8 cellular contexts compared by ENCODE assay signal in genomic region chrX:30653415-30654131, GRCh38. TPM values are rescaled to one million over a fixed set of nuclear protein-coding genes. Genes with fewer than 3 reads are reported as not detected.
DNase-seq lines count a peak whose midpoint lies in the region; ATAC-seq and TF ChIP-seq lines count a peak whose summit lies in the region.

TSS of gene GK (plus strand) at chrX:30653423. CDS start at chrX:30653538, 115 bp downstream.

- peak in 7 of 10 experiments; percentile 0 to 6 (median 2) for DNase-seq in CD4-positive, alpha-beta T cell
- DNase-seq in esophagus muscularis mucosa (ENCODE audit: extremely low spot score) (no peak), natural killer cell (no peak), SIG-M5 (lab: John Stamatoyannopoulos, UW) (no peak), putamen (ENCODE audit: low spot score) (no peak)

- peak within 1 kb of the TSS; percentile 96 for H3K27ac Mint-ChIP-seq in CD4-positive, alpha-beta T cell
- H3K27ac Mint-ChIP-seq in natural killer cell: peak within 1 kb of the TSS; percentile 79 to 89

- peaks cover 7 to 14% (median 11%) of the 10 kb centered on the region in 4 donors for H3K4me1 ChIP-seq in esophagus muscularis mucosa

- H3K36me3 Mint-ChIP-seq in CD4-positive, alpha-beta T cell (ENCODE audit: low read depth): peaks cover 6% of the 10 kb centered on the region
- no peaks in the 10 kb centered on the region for H3K36me3 Mint-ChIP-seq in natural killer cell

- peak within 1 kb of the TSS; percentile 56 for H3K27ac ChIP-seq in CD4-positive, alpha-beta T cell (ENCODE audit: low read depth, low read length)
- H3K27ac ChIP-seq in esophagus muscularis mucosa (replicated peaks in 1 of 4): peak within 1 kb of the TSS; percentile 71 to 84 (median 80)

- H3K9me3 ChIP-seq in CD4-positive, alpha-beta T cell (ENCODE audit: control insufficient read depth, low read length): no peaks in the 10 kb centered on the region
- H3K9me3 ChIP-seq in esophagus muscularis mucosa: no peaks in the 10 kb centered on the region

- H3K27me3 ChIP-seq in CD4-positive, alpha-beta T cell (ENCODE audit: control insufficient read depth, insufficient read depth, low read length): no peaks in the 10 kb centered on the region
- H3K27me3 ChIP-seq in esophagus muscularis mucosa: no peaks in the 10 kb centered on the region

- TF ChIP-seq CTCF in CD4-positive, alpha-beta T cell (IDR thresholded peaks at IDR 0.05): no peak
- TF ChIP-seq CTCF in WI38 (IDR thresholded peaks at IDR 0.05; ENCODE audit: low read depth, low read length) (no peak), esophagus muscularis mucosa (IDR thresholded peaks at IDR 0.05) (no peak), natural killer cell (IDR thresholded peaks at IDR 0.05) (no peak)

- intact Hi-C loops in CD4-positive, alpha-beta T cell (cut with DNase I, micrococcal nuclease): loop anchor here in 1 of 2 experiments (1.0 to 10.0 kb wide), 2 partner anchors 76 to 231 kb away; partner anchors contain the start of genes TAB3 and TASL
- intact Hi-C loops in esophagus muscularis mucosa (cut with DNase I) (no loop called here), natural killer cell (cut with micrococcal nuclease) (loop anchor here (5.0 kb wide), 2 partner anchors 76 to 234 kb away; partner anchors contain the start of genes TAB3 and TASL)

- H3K27me3 Mint-ChIP-seq in CD4-positive, alpha-beta T cell: no peaks in the 10 kb centered on the region
- H3K27me3 Mint-ChIP-seq in natural killer cell (ENCODE audit: low read depth in 2 of 2): no peaks in the 10 kb centered on the region

- no peak for TF ChIP-seq POLR2A in esophagus muscularis mucosa (IDR thresholded peaks at IDR 0.05; ENCODE audit: low read depth)

- H3K4me3 ChIP-seq in WI38 (ENCODE audit: low read depth, low read length) (peak within 1 kb of the TSS; percentile 74), esophagus muscularis mucosa (peak within 1 kb of the TSS; percentile 64 to 68 (median 66))

- TF ChIP-seq EP300 in esophagus muscularis mucosa (IDR thresholded peaks at IDR 0.05): no peak

- ATAC-seq in CD4-positive, alpha-beta T cell (ENCODE audit: poor library complexity): peak; percentile 15
- ATAC-seq in GM19395 (IDR thresholded peaks at IDR 0.05; ENCODE audit: unreplicated experiment) (peak; percentile 10), HG03457 (IDR thresholded peaks at IDR 0.05; ENCODE audit: unreplicated experiment) (peak; percentile 3), natural killer cell (peak in 2 of 3 donors; percentile 8 to 10)

- 21% methylated on average over 17 of the region's 53 CpGs for WGBS in esophagus muscularis mucosa

- no peaks in the 10 kb centered on the region for H3K9me3 Mint-ChIP-seq in CD4-positive, alpha-beta T cell
- H3K9me3 Mint-ChIP-seq in natural killer cell: no peaks in the 10 kb centered on the region

- H3K4me3 Mint-ChIP-seq in CD4-positive, alpha-beta T cell: peak within 1 kb of the TSS; percentile 96
- peak within 1 kb of the TSS; percentile 89 for H3K4me3 Mint-ChIP-seq in natural killer cell

- POLR2A ChIA-PET in CD4-positive, alpha-beta T cell (lab: Charles Lee): no interaction called here

- CTCF ChIA-PET in CD4-positive, alpha-beta T cell (lab: Charles Lee): no interaction called here

- peaks cover 45% of the 10 kb centered on the region for H3K4me1 Mint-ChIP-seq in CD4-positive, alpha-beta T cell (ENCODE audit: low read depth)
- peaks cover 5 to 15% of the 10 kb centered on the region in 2 donors for H3K4me1 Mint-ChIP-seq in natural killer cell

- H3K36me3 ChIP-seq in esophagus muscularis mucosa: no peaks in the 10 kb centered on the region

RNA-seq across cellular contexts. Expression of gene GK, which starts in this region (rescaled TPM):
- total RNA-seq in CD4-positive, alpha-beta T cell: 1 to 10 TPM; 1.4 to 1.9 TPM
- total RNA-seq in esophagus muscularis mucosa (10 to 100 TPM in 1 of 4 donors, 1 to 10 TPM in 3; 2.5 to 16.9 (median 4.9) TPM), natural killer cell (10 to 100 TPM in 1 of 3 donors, 1 to 10 TPM in 2; 5.1 to 10.2 (median 7.6) TPM)

Comparison
In these comparisons a context has a peak if more than half of its experiments do, and no peak if none do; other contexts are left out.
1. DNase-seq: peak in CD4-positive, alpha-beta T cell (7 of 10); none in esophagus muscularis mucosa (single experiment), natural killer cell (single experiment), SIG-M5 (single experiment) and putamen (single experiment).
2. Peak in every context shown above with its lines, with median percentiles within 50 percentile points of each other: ATAC-seq.